In genomic region chr1:109280768-109281356, GRCh38 we compare ENCODE assay signal across 26 cellular contexts. TPM values are rescaled to one million over a fixed set of nuclear protein-coding genes. Genes with fewer than 3 reads are reported as not detected.
DNase-seq lines count a peak whose midpoint lies in the region; ATAC-seq lines count a peak whose summit lies in the region.
"Had no signal": no experiment of that assay in that cellular context is flagged by ENCODE, and none has a peak within 500 bp of the region (broad histone marks: within the 10 kb centered on the region; RNA-seq: fewer than 3 reads in every experiment).

No MANE protein-coding gene starts in this region.

- ATAC-seq in activated naive CD4-positive, alpha-beta T cell treated with anti-CD3 and anti-CD28 coated beads, Interleukin-2, amount 50 U/mL, for 72 hours: no peak
- no peak for ATAC-seq in activated T-helper 17 cell treated with anti-CD3 and anti-CD28 coated beads, Interleukin-2, amount 50 U/mL, for 72 hours (replicated peaks)
- ATAC-seq in GM21360 (IDR thresholded peaks at IDR 0.05; ENCODE audit: unreplicated experiment): no peak
- ATAC-seq: activated T-cell treated with anti-CD3 and anti-CD28 coated beads, Interleukin-2, amount 50 U/mL, for 4 hours; heart left ventricle; lower lobe of right lung; Panc1; psoas muscle had no signal

- H3K4me3 ChIP-seq in iPS-15b (ENCODE audit: low read depth, low read length): peak overlapping the region; percentile 100
- H3K4me3 ChIP-seq: cardiac muscle cell, psoas muscle had no signal

- DNase-seq in activated naive CD4-positive, alpha-beta T cell treated with anti-CD3 and anti-CD28 coated beads, Interleukin-2, amount 10 ng/mL, durations not matched to agents 7 days and 5 days: no peak
- DNase-seq in activated naive CD4-positive, alpha-beta T cell treated with anti-CD3 and anti-CD28 coated beads, Interleukin-2, amount 50 U/mL, for 72 hours (ENCODE audit: low spot score in 2 of 2): no peak
- DNase-seq in glomerular visceral epithelial cell (ENCODE audit: extremely low spot score) (no peak), AG20443 (ENCODE audit: low spot score) (no peak)
- DNase-seq: ACHN; activated T-cell treated with anti-CD3 and anti-CD28 coated beads, Interleukin-2, amount 50 U/mL, for 4 hours; CD4-positive, alpha-beta memory T cell; DMS79; effector CD4-positive, alpha-beta T cell; heart left ventricle; lower lobe of right lung; naive B cell; NCI-H1417 treated with DMSO at 0.1 percent for 48 hours; NCI-H2171; NCI-H82; psoas muscle; spleen had no signal

- peaks cover 20% of the 10 kb centered on the region for H3K4me1 ChIP-seq in iPS-15b (ENCODE audit: control insufficient read depth, insufficient read depth, low read length)

- H3K27me3 ChIP-seq in iPS-15b (ENCODE audit: control insufficient read depth, insufficient read depth, low read length): no peaks in the 10 kb centered on the region
- H3K27me3 ChIP-seq: cardiac muscle cell, heart left ventricle, spleen, tibial nerve had no signal

- no peaks in the 10 kb centered on the region for H3K9me3 ChIP-seq in iPS-15b (ENCODE audit: control insufficient read depth, insufficient read depth, low read length)
- H3K9me3 ChIP-seq: heart left ventricle, lower lobe of right lung, psoas muscle, spleen, tibial nerve had no signal

- H3K4me3 Mint-ChIP-seq in activated naive CD4-positive, alpha-beta T cell treated with anti-CD3 and anti-CD28 coated beads, Interleukin-2, amount 10 ng/mL, durations not matched to agents 7 days and 5 days: peak overlapping the region; percentile 65
- H3K4me3 Mint-ChIP-seq in activated T-helper 17 cell treated with anti-CD3 and anti-CD28 coated beads, Interleukin-2, amount 50 U/mL, for 72 hours: peak overlapping the region; percentile 87
- H3K4me3 Mint-ChIP-seq: activated naive CD4-positive, alpha-beta T cell treated with anti-CD3 and anti-CD28 coated beads, Interleukin-2, amount 50 U/mL, for 24 hours; activated T-cell treated with anti-CD3 and anti-CD28 coated beads, Interleukin-2, amount 50 U/mL, for 4 hours had no signal

- peak overlapping the region; percentile 95 for H3K27ac ChIP-seq in temporal lobe (ENCODE audit: low read depth, low read length)
- H3K27ac ChIP-seq: cardiac muscle cell, psoas muscle had no signal

- H3K9ac ChIP-seq in iPS-15b (ENCODE audit: low read depth, low read length): no peak overlapping the region

- H3K9me3 Mint-ChIP-seq in activated naive CD4-positive, alpha-beta T cell treated with anti-CD3 and anti-CD28 coated beads, Interleukin-2, amount 10 ng/mL, durations not matched to agents 7 days and 5 days: no peaks in the 10 kb centered on the region
- no peaks in the 10 kb centered on the region for H3K9me3 Mint-ChIP-seq in activated naive CD4-positive, alpha-beta T cell treated with anti-CD3 and anti-CD28 coated beads, Interleukin-2, amount 50 U/mL, for 72 hours
- H3K9me3 Mint-ChIP-seq in activated T-helper 17 cell treated with anti-CD3 and anti-CD28 coated beads, Interleukin-2, amount 50 U/mL, for 72 hours: no peaks in the 10 kb centered on the region
- H3K9me3 Mint-ChIP-seq: activated naive CD4-positive, alpha-beta T cell treated with anti-CD3 and anti-CD28 coated beads, Interleukin-2, amount 50 U/mL, for 24 hours; activated T-cell treated with anti-CD3 and anti-CD28 coated beads, Interleukin-2, amount 50 U/mL, for 4 hours; CD4-positive, alpha-beta memory T cell; naive B cell had no signal

- H3K27ac Mint-ChIP-seq in activated naive CD4-positive, alpha-beta T cell treated with anti-CD3 and anti-CD28 coated beads, Interleukin-2, amount 10 ng/mL, durations not matched to agents 7 days and 5 days: no peak overlapping the region
- no peak overlapping the region for H3K27ac Mint-ChIP-seq in activated naive CD4-positive, alpha-beta T cell treated with anti-CD3 and anti-CD28 coated beads, Interleukin-2, amount 50 U/mL, for 72 hours
- no peak overlapping the region for H3K27ac Mint-ChIP-seq in activated T-helper 17 cell treated with anti-CD3 and anti-CD28 coated beads, Interleukin-2, amount 50 U/mL, for 72 hours
- H3K27ac Mint-ChIP-seq: activated naive CD4-positive, alpha-beta T cell treated with anti-CD3 and anti-CD28 coated beads, Interleukin-2, amount 50 U/mL, for 24 hours; naive B cell had no signal

- H3K27me3 Mint-ChIP-seq in activated naive CD4-positive, alpha-beta T cell treated with anti-CD3 and anti-CD28 coated beads, Interleukin-2, amount 10 ng/mL, durations not matched to agents 7 days and 5 days: no peaks in the 10 kb centered on the region
- no peaks in the 10 kb centered on the region for H3K27me3 Mint-ChIP-seq in activated T-helper 17 cell treated with anti-CD3 and anti-CD28 coated beads, Interleukin-2, amount 50 U/mL, for 72 hours
- H3K27me3 Mint-ChIP-seq: activated naive CD4-positive, alpha-beta T cell treated with anti-CD3 and anti-CD28 coated beads, Interleukin-2, amount 50 U/mL, for 24 hours; CD4-positive, alpha-beta memory T cell had no signal

- peaks cover 11% of the 10 kb centered on the region for H3K36me3 Mint-ChIP-seq in activated naive CD4-positive, alpha-beta T cell treated with anti-CD3 and anti-CD28 coated beads, Interleukin-2, amount 10 ng/mL, durations not matched to agents 7 days and 5 days
- peaks cover 0 to 8% of the 10 kb centered on the region in 2 donors for H3K36me3 Mint-ChIP-seq in activated naive CD4-positive, alpha-beta T cell treated with anti-CD3 and anti-CD28 coated beads, Interleukin-2, amount 50 U/mL, for 72 hours
- no peaks in the 10 kb centered on the region for H3K36me3 Mint-ChIP-seq in activated T-helper 17 cell treated with anti-CD3 and anti-CD28 coated beads, Interleukin-2, amount 50 U/mL, for 72 hours (ENCODE audit: low read depth)
- H3K36me3 Mint-ChIP-seq: activated naive CD4-positive, alpha-beta T cell treated with anti-CD3 and anti-CD28 coated beads, Interleukin-2, amount 50 U/mL, for 24 hours; naive B cell had no signal

- H3K4me1 Mint-ChIP-seq in activated naive CD4-positive, alpha-beta T cell treated with anti-CD3 and anti-CD28 coated beads, Interleukin-2, amount 10 ng/mL, durations not matched to agents 7 days and 5 days: peaks cover 43% of the 10 kb centered on the region
- H3K4me1 Mint-ChIP-seq in activated T-helper 17 cell treated with anti-CD3 and anti-CD28 coated beads, Interleukin-2, amount 50 U/mL, for 72 hours: peaks cover 5% of the 10 kb centered on the region

- H3K36me3 ChIP-seq in iPS-15b (ENCODE audit: control insufficient read depth, insufficient read depth, low read length): peaks cover 6% of the 10 kb centered on the region
- H3K36me3 ChIP-seq: cardiac muscle cell, lower lobe of right lung had no signal

- CTCF ChIA-PET in activated naive CD4-positive, alpha-beta T cell treated with anti-CD3 and anti-CD28 coated beads, Interleukin-2, amount 10 ng/mL, durations not matched to agents 7 days and 5 days (lab: Charles Lee): interaction anchor here (3.3 kb wide), 1 partner anchor 117 kb away, joined by 41 read pairs; the partner anchor contains the start of gene SORT1

RNA-seq across cellular contexts. Expression of gene PSRC1, which starts 2.1 kb away (rescaled TPM):
- total RNA-seq in activated naive CD4-positive, alpha-beta T cell treated with anti-CD3 and anti-CD28 coated beads, Interleukin-2, amount 50 U/mL, for 72 hours: 10 to 100 TPM; 20.5 to 23.9 TPM
- total RNA-seq in activated T-helper 17 cell treated with anti-CD3 and anti-CD28 coated beads, Interleukin-2, amount 50 U/mL, for 72 hours: 10 to 100 TPM; 17.5 to 20.3 TPM
- total RNA-seq in temporal lobe: 6.9 TPM

RNA-seq across cellular contexts. Expression of gene MYBPHL, which starts 25.9 kb away (rescaled TPM):
- total RNA-seq in activated naive CD4-positive, alpha-beta T cell treated with anti-CD3 and anti-CD28 coated beads, Interleukin-2, amount 50 U/mL, for 72 hours: not detected
- not detected for total RNA-seq in activated T-helper 17 cell treated with anti-CD3 and anti-CD28 coated beads, Interleukin-2, amount 50 U/mL, for 72 hours
- not detected for total RNA-seq in temporal lobe
- total RNA-seq: activated T-cell treated with anti-CD3 and anti-CD28 coated beads, Interleukin-2, amount 50 U/mL, for 4 hours; cardiac muscle cell; CD4-positive, alpha-beta memory T cell; HT1080; spleen; tibial nerve had no signal

RNA-seq across cellular contexts. Expression of gene CELSR2, which starts 31.5 kb away (rescaled TPM):
- total RNA-seq in activated naive CD4-positive, alpha-beta T cell treated with anti-CD3 and anti-CD28 coated beads, Interleukin-2, amount 50 U/mL, for 72 hours: 1 to 10 TPM in 1 of 2 donors, under 1 TPM in 1; 0.39 to 3.9 TPM
- total RNA-seq in activated T-helper 17 cell treated with anti-CD3 and anti-CD28 coated beads, Interleukin-2, amount 50 U/mL, for 72 hours: 1 to 10 TPM in 1 of 2 donors, under 1 TPM in 1; 0.77 to 1.3 TPM
- total RNA-seq in temporal lobe: 46.5 TPM
